30 cellular contexts compared by ENCODE assay signal in the genomic region with DNA sequence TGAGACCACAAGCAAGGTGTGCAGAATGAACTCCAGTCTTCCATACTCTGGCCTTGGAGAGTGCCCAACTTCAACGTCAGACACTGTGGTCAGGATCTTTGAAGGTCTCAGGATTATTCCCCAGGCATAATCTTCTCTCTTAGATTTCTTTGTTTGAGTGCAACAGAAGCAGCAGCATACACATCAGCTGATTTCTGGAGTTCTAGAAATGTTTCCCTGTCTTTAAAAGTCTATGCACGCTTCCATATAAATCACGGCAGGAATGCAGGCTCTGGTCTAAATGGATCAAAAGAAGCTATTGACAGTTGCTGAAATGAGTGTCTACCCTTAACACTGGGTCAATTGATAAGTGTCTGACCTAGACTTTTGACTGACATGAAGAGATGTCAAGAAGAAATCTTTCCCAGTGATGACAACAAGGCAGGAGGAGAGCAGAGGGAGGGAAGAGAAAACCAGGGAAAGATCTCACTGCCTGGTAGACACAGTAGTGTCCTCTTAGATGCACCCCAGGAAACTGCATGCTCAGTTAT.
"Had no signal": no experiment of that assay in that cellular context is flagged by ENCODE, and none has a peak within 500 bp of the region (broad histone marks: within the 10 kb centered on the region; RNA-seq: fewer than 3 reads in every experiment).

No MANE protein-coding gene starts in this region.

- DNase-seq: activated B cell treated with CpG ODN at 0.5 μM for 24 hours; activated CD4-positive, alpha-beta T cell treated with anti-CD3 and anti-CD28 coated beads for 48 hours; activated CD4-positive, alpha-beta T cell treated with anti-CD3 and anti-CD28 coated beads, Interleukin-2, amount 50 U/mL, for 1 hour; activated CD4-positive, alpha-beta T cell treated with anti-CD3 and anti-CD28 coated beads, Interleukin-2, amount 50 U/mL, for 48 hours; activated CD8-positive, alpha-beta memory T cell treated with anti-CD3 and anti-CD28 coated beads for 24 hours; activated CD8-positive, alpha-beta T cell treated with anti-CD3 and anti-CD28 coated beads for 36 hours; activated effector memory CD4-positive, alpha-beta T cell treated with anti-CD3 and anti-CD28 coated beads, Interleukin-2, amount 50 U/mL, for 16 hours; activated naive CD4-positive, alpha-beta T cell treated with anti-CD3 and anti-CD28 coated beads for 36 hours; activated naive CD8-positive, alpha-beta T cell treated with anti-CD3 and anti-CD28 coated beads, Interleukin-2, amount 10 ng/mL, durations not matched to agents 7 days and 5 days; activated T-cell treated with anti-CD3 and anti-CD28 coated beads, Interleukin-2, amount 50 U/mL, for 48 hours; brain microvascular endothelial cell; dorsolateral prefrontal cortex; effector memory CD4-positive, alpha-beta T cell; endodermal cell; erythroblast; esophagus squamous epithelium; head of caudate nucleus; T-helper 1 cell; T-helper 17 cell; T1000; WERI-Rb-1 had no signal

- H3K4me3 Mint-ChIP-seq: activated B cell treated with CpG ODN at 0.5 μM for 24 hours; activated CD8-positive, alpha-beta T cell treated with anti-CD3 and anti-CD28 coated beads for 36 hours; activated naive CD4-positive, alpha-beta T cell treated with anti-CD3 and anti-CD28 coated beads for 36 hours; activated naive CD8-positive, alpha-beta T cell treated with anti-CD3 and anti-CD28 coated beads, Interleukin-2, amount 10 ng/mL, durations not matched to agents 7 days and 5 days; activated T-helper 1 cell treated with anti-CD3 and anti-CD28 coated beads, Interleukin-12 subunit alpha, Interleukin-12 subunit beta, Interleukin-2, Interleukin-4 antibody, amounts not matched to agents 30 ng/mL and 10 ng/mL and 1 ng/mL, durations not matched to agents 14 hours and 24 hours and 36 hours; central memory CD8-positive, alpha-beta T cell; dendritic cell treated with granulocyte-macrophage colony-stimulating factor and Interleukin-4, amounts not matched to agents 40 ng/mL and 50 ng/mL, for 4 days; endodermal cell; T-helper 17 cell; T-helper 2 cell treated with Interferon-gamma antibody and Interleukin-4, amounts not matched to agents 5 μg/mL and 100 μg/mL, for 36 hours had no signal

- H3K4me1 ChIP-seq: ascending aorta, esophagus squamous epithelium had no signal

- ATAC-seq: activated CD4-positive, CD25-positive, alpha-beta regulatory T cell treated with anti-CD3 and anti-CD28 coated beads, Interleukin-2, amount 50 U/mL, for 24 hours; activated CD8-positive, alpha-beta T cell treated with anti-CD3 and anti-CD28 coated beads for 36 hours; activated naive CD4-positive, alpha-beta T cell treated with anti-CD3 and anti-CD28 coated beads, Interleukin-2, amount 50 U/mL, for 72 hours; T-helper 17 cell had no signal

- H3K4me3 ChIP-seq: ascending aorta, coronary artery, dorsolateral prefrontal cortex, esophagus squamous epithelium had no signal

- H3K27ac Mint-ChIP-seq: activated B cell treated with CpG ODN at 0.5 μM for 24 hours; activated CD8-positive, alpha-beta T cell treated with anti-CD3 and anti-CD28 coated beads for 36 hours; activated naive CD4-positive, alpha-beta T cell treated with anti-CD3 and anti-CD28 coated beads for 36 hours; activated naive CD4-positive, alpha-beta T cell treated with anti-CD3 and anti-CD28 coated beads, Interleukin-2, amount 50 U/mL, for 72 hours; activated naive CD8-positive, alpha-beta T cell treated with anti-CD3 and anti-CD28 coated beads, Interleukin-2, amount 10 ng/mL, durations not matched to agents 7 days and 5 days; activated T-helper 1 cell treated with anti-CD3 and anti-CD28 coated beads, Interleukin-12 subunit alpha, Interleukin-12 subunit beta, Interleukin-2, Interleukin-4 antibody, amounts not matched to agents 30 ng/mL and 10 ng/mL and 1 ng/mL, durations not matched to agents 14 hours and 24 hours and 36 hours; activated T-helper 2 cell treated with anti-CD3 and anti-CD28 coated beads, Interferon-gamma antibody, Interleukin-2, Interleukin-4, amounts not matched to agents 10 μg/mL and 5 μg/mL and 100 μg/mL, durations not matched to agents 14 hours and 24 hours and 36 hours; dendritic cell treated with granulocyte-macrophage colony-stimulating factor and Interleukin-4, amounts not matched to agents 40 ng/mL and 50 ng/mL, for 4 days; endodermal cell; T-helper 17 cell; T-helper 2 cell treated with Interferon-gamma antibody and Interleukin-4, amounts not matched to agents 5 μg/mL and 100 μg/mL, for 36 hours had no signal

- H3K27me3 Mint-ChIP-seq: activated B cell treated with CpG ODN at 0.5 μM for 24 hours; activated CD8-positive, alpha-beta T cell treated with anti-CD3 and anti-CD28 coated beads for 36 hours; activated naive CD8-positive, alpha-beta T cell treated with anti-CD3 and anti-CD28 coated beads, Interleukin-2, amount 10 ng/mL, durations not matched to agents 7 days and 5 days; central memory CD8-positive, alpha-beta T cell; dendritic cell treated with granulocyte-macrophage colony-stimulating factor and Interleukin-4, amounts not matched to agents 40 ng/mL and 50 ng/mL, for 4 days; T-helper 17 cell had no signal

- H3K27ac ChIP-seq: ascending aorta, brain microvascular endothelial cell, coronary artery, dorsolateral prefrontal cortex, esophagus squamous epithelium, WERI-Rb-1 had no signal

- H3K36me3 ChIP-seq: ascending aorta, brain microvascular endothelial cell, esophagus squamous epithelium, WERI-Rb-1 had no signal

- H3K36me3 Mint-ChIP-seq: activated naive CD8-positive, alpha-beta T cell treated with anti-CD3 and anti-CD28 coated beads, Interleukin-2, amount 10 ng/mL, durations not matched to agents 7 days and 5 days had no signal

- H3K9me3 ChIP-seq: ascending aorta, esophagus squamous epithelium had no signal

- H3K4me1 Mint-ChIP-seq: activated B cell treated with CpG ODN at 0.5 μM for 24 hours; activated naive CD8-positive, alpha-beta T cell treated with anti-CD3 and anti-CD28 coated beads, Interleukin-2, amount 10 ng/mL, durations not matched to agents 7 days and 5 days; central memory CD8-positive, alpha-beta T cell; T-helper 17 cell had no signal

- H3K9me3 Mint-ChIP-seq: activated B cell treated with CpG ODN at 0.5 μM for 24 hours; activated naive CD8-positive, alpha-beta T cell treated with anti-CD3 and anti-CD28 coated beads, Interleukin-2, amount 10 ng/mL, durations not matched to agents 7 days and 5 days; activated T-helper 2 cell treated with anti-CD3 and anti-CD28 coated beads, Interferon-gamma antibody, Interleukin-2, Interleukin-4, amounts not matched to agents 10 μg/mL and 5 μg/mL and 100 μg/mL, durations not matched to agents 14 hours and 24 hours and 36 hours; dendritic cell treated with granulocyte-macrophage colony-stimulating factor and Interleukin-4, amounts not matched to agents 40 ng/mL and 50 ng/mL, for 4 days had no signal

- H3K27me3 ChIP-seq: ascending aorta, brain microvascular endothelial cell, esophagus squamous epithelium had no signal
